Comparison of ENCODE assay signal across 18 cellular contexts in the genomic region with DNA sequence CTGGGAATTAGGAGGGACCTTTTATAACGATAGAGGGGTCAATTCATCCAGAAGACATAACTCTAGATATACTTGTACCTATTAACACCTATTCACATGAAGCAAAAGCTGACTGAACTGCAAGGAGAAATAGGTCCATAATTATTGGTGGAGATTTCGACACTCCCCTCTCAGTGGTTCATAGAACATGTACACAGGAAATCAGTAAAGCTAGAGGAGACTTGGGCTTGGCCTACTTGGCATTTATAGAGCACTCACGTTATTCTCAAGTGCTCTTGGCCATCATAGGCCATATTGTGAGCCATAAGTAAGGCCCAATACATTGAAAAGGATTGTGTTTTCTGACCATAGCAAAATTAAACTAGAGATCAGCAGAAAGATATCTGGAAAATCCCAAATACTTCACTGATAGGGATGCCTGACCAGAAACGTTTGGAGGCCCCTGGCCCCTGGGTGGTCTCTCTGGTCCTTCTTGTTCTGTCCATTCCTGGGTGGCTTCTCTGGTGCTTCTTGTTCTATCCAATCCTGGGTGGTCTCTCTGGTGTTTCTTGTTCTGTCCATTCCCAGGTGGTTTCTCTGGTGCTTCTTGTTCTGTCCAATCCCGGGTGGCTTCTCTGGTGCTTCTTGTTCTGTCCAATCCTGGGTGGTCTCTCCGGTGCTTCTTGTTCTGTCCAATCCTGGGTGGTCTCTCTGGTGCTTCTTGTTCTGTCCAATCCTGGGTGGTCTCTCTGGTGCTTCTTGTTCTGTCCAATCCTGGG.
"Had no signal": no experiment of that assay in that cellular context is flagged by ENCODE, and none has a peak within 500 bp of the region (broad histone marks: within the 10 kb centered on the region; RNA-seq: fewer than 3 reads in every experiment).

No MANE protein-coding gene starts in this region.

- H3K4me3 Mint-ChIP-seq: naive thymus-derived CD4-positive, alpha-beta T cell; nephron progenitor cell had no signal

- FAIRE-seq: endometrium, frontal cortex, keratinocyte, small intestine had no signal

- H3K27me3 ChIP-seq: neutrophil, suprapubic skin, tibial artery, upper lobe of right lung, vagina had no signal

- H3K4me1 ChIP-seq: left ventricle myocardium inferior, suprapubic skin, tibial artery, upper lobe of right lung, vagina had no signal

- DNase-seq: effector memory CD4-positive, alpha-beta T cell; left ventricle myocardium inferior; mesendoderm; naive thymus-derived CD4-positive, alpha-beta T cell; nephron progenitor cell; small intestine; stimulated activated CD4-positive, alpha-beta T cell treated with anti-CD3 and anti-CD28 coated beads, Interleukin-2, amount 100 ng/mL, for 48 hours; stimulated activated naive CD8-positive, alpha-beta T cell treated with anti-CD3 and anti-CD28 coated beads, Interleukin-15, Interleukin-2, amounts not matched to agents 100 U/mL and 50 U/mL, for 24 hours; tibial artery; upper lobe of right lung had no signal

- H3K36me3 ChIP-seq: neutrophil had no signal

- H3K4me1 Mint-ChIP-seq: naive thymus-derived CD4-positive, alpha-beta T cell; nephron progenitor cell had no signal

- H3K9me3 ChIP-seq: neutrophil, suprapubic skin, upper lobe of right lung had no signal

- H3K27ac Mint-ChIP-seq: naive thymus-derived CD4-positive, alpha-beta T cell; nephron progenitor cell had no signal

- H3K27ac ChIP-seq: left ventricle myocardium inferior, neutrophil, suprapubic skin, tibial artery, upper lobe of right lung, vagina had no signal

- H3K4me3 ChIP-seq: left ventricle myocardium inferior, lung, suprapubic skin, tibial artery, upper lobe of right lung, vagina had no signal

- ATAC-seq: esophagus mucosa; naive thymus-derived CD4-positive, alpha-beta T cell; stimulated activated naive CD8-positive, alpha-beta T cell treated with anti-CD3 and anti-CD28 coated beads, Interleukin-15, Interleukin-2, amounts not matched to agents 100 U/mL and 50 U/mL, for 24 hours; upper lobe of right lung had no signal
